In genomic region chr3:11019116-11019515, GRCh38 we compare ENCODE assay signal across 20 cellular contexts. TPM values are rescaled to one million over a fixed set of nuclear protein-coding genes. Genes with fewer than 3 reads are reported as not detected.
DNase-seq lines count a peak whose midpoint lies in the region; ATAC-seq lines count a peak whose summit lies in the region.
"Had no signal": no experiment of that assay in that cellular context is flagged by ENCODE, and none has a peak within 500 bp of the region (broad histone marks: within the 10 kb centered on the region; RNA-seq: fewer than 3 reads in every experiment).

No MANE protein-coding gene starts in this region.

- H3K4me2 ChIP-seq in BLaER1 treated with 17β-estradiol and CSF1 and Interleukin-3, amounts not matched to agents 10 nM and 100 nM, result peak overlapping the region in 9 of 11 experiments; percentile 8 to 48 (median 26); a peak in 13 of 22 replicates
- H3K4me2 ChIP-seq: GM23338 had no signal

- ATAC-seq in esophagus mucosa, result peak; percentile 12
- no peak for ATAC-seq in GM18517 (IDR thresholded peaks at IDR 0.05; ENCODE audit: unreplicated experiment)
- ATAC-seq: GM23338 had no signal

- peaks cover 7 to 32% (median 20%) of the 10 kb centered on the region in 10 experiments; a peak in 18 of 20 replicates for H3K4me1 ChIP-seq in BLaER1 treated with 17β-estradiol and CSF1 and Interleukin-3, amounts not matched to agents 10 nM and 100 nM
- H3K4me1 ChIP-seq: Caco-2 had no signal

- H3K27ac ChIP-seq in BLaER1 treated with 17β-estradiol and CSF1 and Interleukin-3, amounts not matched to agents 10 nM and 100 nM, result 0 out of 22 replicates have a peak overlapping the region, but pooled peaks of 1 of the 11 experiments have one; percentile 21
- H3K27ac ChIP-seq: C4-2B, HL-60 had no signal

- H3K27me3 ChIP-seq in BLaER1 treated with 17β-estradiol and CSF1 and Interleukin-3, amounts not matched to agents 10 nM and 100 nM, result no peaks in the 10 kb centered on the region

- no peaks in the 10 kb centered on the region for H3K36me3 ChIP-seq in BLaER1 treated with 17β-estradiol and CSF1 and Interleukin-3, amounts not matched to agents 10 nM and 100 nM

- no peaks in the 10 kb centered on the region for H3K9me3 ChIP-seq in BLaER1 treated with 17β-estradiol and CSF1 and Interleukin-3, amounts not matched to agents 10 nM and 100 nM (replicated peaks in 1 of 11)
- H3K9me3 ChIP-seq: Caco-2 had no signal

- H3K4me3 ChIP-seq in BLaER1 treated with 17β-estradiol and CSF1 and Interleukin-3, amounts not matched to agents 10 nM and 100 nM, result no peak overlapping the region
- H3K4me3 ChIP-seq: GM23338 had no signal

- no peak overlapping the region for H3K9ac ChIP-seq in BLaER1 treated with 17β-estradiol and CSF1 and Interleukin-3, amounts not matched to agents 10 nM and 100 nM

- DNase-seq in dermis microvascular lymphatic vessel endothelial cell (ENCODE audit: low read depth in 2 of 2), result peak; percentile 10 to 53
- DNase-seq in pulmonary artery endothelial cell (ENCODE audit: low read depth, low spot score), result peak; percentile 52
- DNase-seq in NCI-H2029 treated with DMSO at 0.1 percent for 48 hours (lab: John Stamatoyannopoulos, UW), result no peak
- DNase-seq in D341Med (ENCODE audit: low spot score), result no peak
- DNase-seq: 8988T; Caco-2; CD4-positive, alpha-beta T cell; DMS153; DMS79; GDM1; HCEC 1CT; IMR-90 had no signal

- H4K20me1 ChIP-seq in BLaER1 treated with 17β-estradiol and CSF1 and Interleukin-3, amounts not matched to agents 10 nM and 100 nM, result no peaks in the 10 kb centered on the region; a peak in 1 of 22 replicates

RNA-seq across cellular contexts. Expression of gene SLC6A1, which starts 26.6 kb away (rescaled TPM):
- total RNA-seq in dermis microvascular lymphatic vessel endothelial cell (not detected in 2 replicates), esophagus mucosa (6.3 TPM), pulmonary artery endothelial cell (under 0.01 TPM in 1 of 2 replicates, not detected in the other)
- total RNA-seq: A673; B cell; Caco-2; CD4-positive, alpha-beta T cell; IMR-90 had no signal

Comparison
In these comparisons a context has a peak if more than half of its experiments do, and no peak if none do; other contexts are left out.
1. DNase-seq: peak in dermis microvascular lymphatic vessel endothelial cell (2 of 2) and pulmonary artery endothelial cell (single experiment); none in NCI-H2029 treated with DMSO at 0.1 percent for 48 hours (single experiment) and D341Med (single experiment).